Comparison of ENCODE assay signal across 1 cellular context in the genomic region with DNA sequence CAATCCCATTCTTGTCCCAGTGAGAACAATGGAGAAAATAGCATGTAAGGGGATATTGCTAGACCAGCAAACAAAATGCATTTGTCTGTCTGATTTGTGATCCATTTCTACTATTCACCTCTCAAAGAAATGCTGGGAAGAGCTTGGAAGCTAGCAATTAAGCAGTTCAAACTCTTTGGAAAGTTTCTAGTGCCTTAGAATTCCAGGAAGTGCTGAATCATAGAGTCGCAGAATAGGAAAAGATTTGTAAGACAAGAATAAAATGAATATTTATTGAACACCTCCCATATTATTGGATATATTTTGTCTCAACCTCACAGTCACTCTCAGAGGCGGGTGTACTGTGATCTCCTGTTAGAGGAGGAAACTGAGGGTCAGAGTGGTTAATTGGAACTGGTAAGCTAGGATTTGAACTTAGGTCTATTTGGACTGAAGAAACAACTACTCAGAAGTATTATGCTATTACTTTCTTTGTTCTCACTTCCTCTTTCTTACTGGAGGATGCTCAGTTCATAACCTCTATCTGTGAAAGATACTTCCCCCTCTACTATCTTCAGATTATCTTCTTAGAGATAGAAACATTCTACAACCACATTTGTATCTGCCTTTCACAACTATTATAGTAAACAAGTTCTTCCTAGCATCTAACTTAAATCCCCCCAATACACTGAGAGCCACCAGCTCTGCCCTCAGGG.
A peak's percentile ranks its signal among the peaks of the same experiment; 100 is the strongest.
TF ChIP-seq lines count a peak whose summit lies in the region.

No MANE protein-coding gene starts in this region.

TF ChIP-seq in GM12878, 131 proteins besides CTCF, POLR2A, EP300 and RAD21 (continued from another document):
- TF ChIP-seq, protein P1, sequence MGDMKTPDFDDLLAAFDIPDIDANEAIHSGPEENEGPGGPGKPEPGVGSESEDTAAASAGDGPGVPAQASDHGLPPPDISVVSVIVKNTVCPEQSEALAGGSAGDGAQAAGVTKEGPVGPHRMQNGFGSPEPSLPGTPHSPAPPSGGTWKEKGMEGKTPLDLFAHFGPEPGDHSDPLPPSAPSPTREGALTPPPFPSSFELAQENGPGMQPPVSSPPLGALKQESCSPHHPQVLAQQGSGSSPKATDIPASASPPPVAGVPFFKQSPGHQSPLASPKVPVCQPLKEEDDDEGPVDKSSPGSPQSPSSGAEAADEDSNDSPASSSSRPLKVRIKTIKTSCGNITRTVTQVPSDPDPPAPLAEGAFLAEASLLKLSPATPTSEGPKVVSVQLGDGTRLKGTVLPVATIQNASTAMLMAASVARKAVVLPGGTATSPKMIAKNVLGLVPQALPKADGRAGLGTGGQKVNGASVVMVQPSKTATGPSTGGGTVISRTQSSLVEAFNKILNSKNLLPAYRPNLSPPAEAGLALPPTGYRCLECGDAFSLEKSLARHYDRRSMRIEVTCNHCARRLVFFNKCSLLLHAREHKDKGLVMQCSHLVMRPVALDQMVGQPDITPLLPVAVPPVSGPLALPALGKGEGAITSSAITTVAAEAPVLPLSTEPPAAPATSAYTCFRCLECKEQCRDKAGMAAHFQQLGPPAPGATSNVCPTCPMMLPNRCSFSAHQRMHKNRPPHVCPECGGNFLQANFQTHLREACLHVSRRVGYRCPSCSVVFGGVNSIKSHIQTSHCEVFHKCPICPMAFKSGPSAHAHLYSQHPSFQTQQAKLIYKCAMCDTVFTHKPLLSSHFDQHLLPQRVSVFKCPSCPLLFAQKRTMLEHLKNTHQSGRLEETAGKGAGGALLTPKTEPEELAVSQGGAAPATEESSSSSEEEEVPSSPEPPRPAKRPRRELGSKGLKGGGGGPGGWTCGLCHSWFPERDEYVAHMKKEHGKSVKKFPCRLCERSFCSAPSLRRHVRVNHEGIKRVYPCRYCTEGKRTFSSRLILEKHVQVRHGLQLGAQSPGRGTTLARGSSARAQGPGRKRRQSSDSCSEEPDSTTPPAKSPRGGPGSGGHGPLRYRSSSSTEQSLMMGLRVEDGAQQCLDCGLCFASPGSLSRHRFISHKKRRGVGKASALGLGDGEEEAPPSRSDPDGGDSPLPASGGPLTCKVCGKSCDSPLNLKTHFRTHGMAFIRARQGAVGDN (IDR thresholded peaks at IDR 0.05): 0 out of 2 replicates have a peak, but pooled peaks have one; percentile 57
- TF ChIP-seq ATF7 (IDR thresholded peaks at IDR 0.05; ENCODE audit: low read depth): peak; percentile 37; the same call in 1 of the 2 replicates
- TF ChIP-seq, protein P2, sequence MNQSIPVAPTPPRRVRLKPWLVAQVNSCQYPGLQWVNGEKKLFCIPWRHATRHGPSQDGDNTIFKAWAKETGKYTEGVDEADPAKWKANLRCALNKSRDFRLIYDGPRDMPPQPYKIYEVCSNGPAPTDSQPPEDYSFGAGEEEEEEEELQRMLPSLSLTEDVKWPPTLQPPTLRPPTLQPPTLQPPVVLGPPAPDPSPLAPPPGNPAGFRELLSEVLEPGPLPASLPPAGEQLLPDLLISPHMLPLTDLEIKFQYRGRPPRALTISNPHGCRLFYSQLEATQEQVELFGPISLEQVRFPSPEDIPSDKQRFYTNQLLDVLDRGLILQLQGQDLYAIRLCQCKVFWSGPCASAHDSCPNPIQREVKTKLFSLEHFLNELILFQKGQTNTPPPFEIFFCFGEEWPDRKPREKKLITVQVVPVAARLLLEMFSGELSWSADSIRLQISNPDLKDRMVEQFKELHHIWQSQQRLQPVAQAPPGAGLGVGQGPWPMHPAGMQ (IDR thresholded peaks at IDR 0.05; ENCODE audit: borderline replicate concordance): no peak
- TF ChIP-seq NBN (IDR thresholded peaks at IDR 0.05): no peak
- peak; percentile 77 for TF ChIP-seq ZNF24 (IDR thresholded peaks at IDR 0.05)
- 0 out of 4 replicates have a peak, but pooled peaks of 1 of the 2 experiments have one; percentile 13 for TF ChIP-seq BHLHE40 (IDR thresholded peaks at IDR 0.05; ENCODE audit: borderline replicate concordance in 1 of 2, low read depth in 2 of 2, low read length in 1 of 2)
- TF ChIP-seq, protein P3, sequence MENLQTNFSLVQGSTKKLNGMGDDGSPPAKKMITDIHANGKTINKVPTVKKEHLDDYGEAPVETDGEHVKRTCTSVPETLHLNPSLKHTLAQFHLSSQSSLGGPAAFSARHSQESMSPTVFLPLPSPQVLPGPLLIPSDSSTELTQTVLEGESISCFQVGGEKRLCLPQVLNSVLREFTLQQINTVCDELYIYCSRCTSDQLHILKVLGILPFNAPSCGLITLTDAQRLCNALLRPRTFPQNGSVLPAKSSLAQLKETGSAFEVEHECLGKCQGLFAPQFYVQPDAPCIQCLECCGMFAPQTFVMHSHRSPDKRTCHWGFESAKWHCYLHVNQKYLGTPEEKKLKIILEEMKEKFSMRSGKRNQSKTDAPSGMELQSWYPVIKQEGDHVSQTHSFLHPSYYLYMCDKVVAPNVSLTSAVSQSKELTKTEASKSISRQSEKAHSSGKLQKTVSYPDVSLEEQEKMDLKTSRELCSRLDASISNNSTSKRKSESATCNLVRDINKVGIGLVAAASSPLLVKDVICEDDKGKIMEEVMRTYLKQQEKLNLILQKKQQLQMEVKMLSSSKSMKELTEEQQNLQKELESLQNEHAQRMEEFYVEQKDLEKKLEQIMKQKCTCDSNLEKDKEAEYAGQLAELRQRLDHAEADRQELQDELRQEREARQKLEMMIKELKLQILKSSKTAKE (IDR thresholded peaks at IDR 0.05; ENCODE audit: low read depth, poor library complexity, severe bottlenecking): peak; percentile 55
- TF ChIP-seq ZNF217 (IDR thresholded peaks at IDR 0.05): peak; percentile 96
- TF ChIP-seq MTA2 (IDR thresholded peaks at IDR 0.05; ENCODE audit: low read depth): peak; percentile 60
- peak; percentile 81 for TF ChIP-seq DPF2 (IDR thresholded peaks at IDR 0.05)
- peak; percentile 28; the same call in 1 of the 2 replicates for TF ChIP-seq NR2C1 (IDR thresholded peaks at IDR 0.05)
- peak; percentile 83 for TF ChIP-seq IRF4 (IDR thresholded peaks at IDR 0.05; ENCODE audit: low read depth, low read length)
